1 cellular context compared by ENCODE assay signal in the genomic region with DNA sequence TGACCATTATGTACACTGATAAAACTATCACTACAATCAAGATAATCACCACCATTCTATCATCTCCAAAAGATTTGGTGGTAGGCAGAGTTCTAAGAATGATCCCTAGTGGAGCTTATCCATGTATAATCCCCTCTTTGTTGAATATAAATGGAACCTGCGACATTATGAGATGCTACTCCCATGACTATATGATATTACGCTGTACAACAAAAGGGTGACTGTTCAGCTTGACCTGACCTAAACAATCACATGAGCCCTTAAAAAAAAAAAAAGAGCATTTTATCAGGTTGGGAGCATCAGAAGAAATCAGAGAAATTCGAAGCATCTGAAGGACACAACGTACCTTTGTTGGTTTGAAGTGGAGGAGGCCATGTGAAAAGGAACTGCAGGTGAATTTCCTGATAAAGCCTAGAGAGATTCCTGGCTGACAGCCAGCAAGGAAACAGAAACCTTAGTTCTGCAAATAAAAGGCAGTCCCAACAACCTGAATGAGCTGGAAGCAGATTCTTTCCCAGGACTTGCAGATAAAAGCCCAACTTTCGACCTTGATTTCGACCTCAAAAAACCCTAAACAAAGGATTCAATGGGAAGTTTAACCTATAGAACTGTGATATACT.
TF ChIP-seq lines count a peak whose summit lies in the region.

No MANE protein-coding gene starts in this region.

TF ChIP-seq in GM23338, 12 proteins besides CTCF, POLR2A, EP300 and RAD21 (continued from another document):
- TF ChIP-seq, protein P1, sequence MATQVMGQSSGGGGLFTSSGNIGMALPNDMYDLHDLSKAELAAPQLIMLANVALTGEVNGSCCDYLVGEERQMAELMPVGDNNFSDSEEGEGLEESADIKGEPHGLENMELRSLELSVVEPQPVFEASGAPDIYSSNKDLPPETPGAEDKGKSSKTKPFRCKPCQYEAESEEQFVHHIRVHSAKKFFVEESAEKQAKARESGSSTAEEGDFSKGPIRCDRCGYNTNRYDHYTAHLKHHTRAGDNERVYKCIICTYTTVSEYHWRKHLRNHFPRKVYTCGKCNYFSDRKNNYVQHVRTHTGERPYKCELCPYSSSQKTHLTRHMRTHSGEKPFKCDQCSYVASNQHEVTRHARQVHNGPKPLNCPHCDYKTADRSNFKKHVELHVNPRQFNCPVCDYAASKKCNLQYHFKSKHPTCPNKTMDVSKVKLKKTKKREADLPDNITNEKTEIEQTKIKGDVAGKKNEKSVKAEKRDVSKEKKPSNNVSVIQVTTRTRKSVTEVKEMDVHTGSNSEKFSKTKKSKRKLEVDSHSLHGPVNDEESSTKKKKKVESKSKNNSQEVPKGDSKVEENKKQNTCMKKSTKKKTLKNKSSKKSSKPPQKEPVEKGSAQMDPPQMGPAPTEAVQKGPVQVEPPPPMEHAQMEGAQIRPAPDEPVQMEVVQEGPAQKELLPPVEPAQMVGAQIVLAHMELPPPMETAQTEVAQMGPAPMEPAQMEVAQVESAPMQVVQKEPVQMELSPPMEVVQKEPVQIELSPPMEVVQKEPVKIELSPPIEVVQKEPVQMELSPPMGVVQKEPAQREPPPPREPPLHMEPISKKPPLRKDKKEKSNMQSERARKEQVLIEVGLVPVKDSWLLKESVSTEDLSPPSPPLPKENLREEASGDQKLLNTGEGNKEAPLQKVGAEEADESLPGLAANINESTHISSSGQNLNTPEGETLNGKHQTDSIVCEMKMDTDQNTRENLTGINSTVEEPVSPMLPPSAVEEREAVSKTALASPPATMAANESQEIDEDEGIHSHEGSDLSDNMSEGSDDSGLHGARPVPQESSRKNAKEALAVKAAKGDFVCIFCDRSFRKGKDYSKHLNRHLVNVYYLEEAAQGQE (IDR thresholded peaks at IDR 0.05; ENCODE audit: unreplicated experiment), result no peak
- TF ChIP-seq POLR2AphosphoS5 (IDR thresholded peaks at IDR 0.05; ENCODE audit: low read depth), result no peak
